Comparison of ENCODE assay signal across 25 cellular contexts in the genomic region with DNA sequence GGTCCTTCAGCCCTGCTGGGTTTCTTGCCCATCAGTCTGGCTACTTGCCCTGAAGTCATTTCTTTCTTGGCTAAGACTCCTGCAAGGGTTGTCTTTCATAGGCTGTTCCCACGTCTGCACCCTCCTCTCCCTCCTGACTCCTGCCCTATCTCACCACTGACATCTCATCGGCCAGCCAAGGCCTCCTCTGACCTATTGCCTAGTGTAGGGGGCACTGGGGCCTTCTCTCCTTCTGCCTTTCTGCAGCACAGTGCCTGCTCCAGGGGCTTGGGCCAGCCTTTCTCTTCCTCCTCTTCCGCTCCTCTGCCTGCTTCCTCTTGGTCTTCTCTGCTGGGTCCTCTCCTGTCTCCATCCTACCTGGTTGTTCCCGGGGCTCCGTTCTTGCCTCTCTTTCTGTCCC. TPM values are rescaled to one million over a fixed set of nuclear protein-coding genes. Genes with fewer than 3 reads are reported as not detected.
"Had no signal": no experiment of that assay in that cellular context is flagged by ENCODE, and none has a peak within 500 bp of the region (broad histone marks: within the 10 kb centered on the region; RNA-seq: fewer than 3 reads in every experiment).

No MANE protein-coding gene starts in this region.

- H2AFZ ChIP-seq: hepatocyte had no signal

- ATAC-seq: activated CD8-positive, alpha-beta T cell treated with anti-CD3 and anti-CD28 coated beads for 36 hours; activated T-cell treated with anti-CD3 and anti-CD28 coated beads, Interleukin-2, amount 50 U/mL, for 72 hours; foreskin keratinocyte; naive thymus-derived CD8-positive, alpha-beta T cell had no signal

- H3K27ac ChIP-seq: epithelial cell of prostate, foreskin keratinocyte, hepatocyte, stomach had no signal

- H3K36me3 Mint-ChIP-seq: activated naive CD8-positive, alpha-beta T cell; naive thymus-derived CD8-positive, alpha-beta T cell had no signal

- H3K27ac Mint-ChIP-seq: activated CD8-positive, alpha-beta T cell treated with anti-CD3 and anti-CD28 coated beads for 36 hours; activated naive CD8-positive, alpha-beta T cell; activated T-cell treated with anti-CD3 and anti-CD28 coated beads, Interleukin-2, amount 50 U/mL, for 72 hours; endodermal cell had no signal

- H3K9me3 Mint-ChIP-seq: activated CD8-positive, alpha-beta T cell treated with anti-CD3 and anti-CD28 coated beads for 36 hours; activated T-cell treated with anti-CD3 and anti-CD28 coated beads, Interleukin-2, amount 50 U/mL, for 72 hours; endodermal cell; naive thymus-derived CD8-positive, alpha-beta T cell had no signal

- FAIRE-seq: bronchial epithelial cell had no signal

- DNase-seq: activated CD4-positive, alpha-beta T cell treated with anti-CD3 and anti-CD28 coated beads for 48 hours; activated CD8-positive, alpha-beta T cell treated with anti-CD3 and anti-CD28 coated beads for 36 hours; activated gamma-delta T cell treated with Interleukin-2 at 50 U/mL for 16 hours; activated T-cell treated with anti-CD3 and anti-CD28 coated beads, Interleukin-2, amount 50 U/mL, for 72 hours; cerebellar nuclear complex; dermis blood vessel endothelial cell; endodermal cell; foreskin keratinocyte; mesenchymal stem cell; naive thymus-derived CD8-positive, alpha-beta T cell; nucleus accumbens; retina; stimulated activated CD4-positive, alpha-beta T cell treated with anti-CD3 and anti-CD28 coated beads, Interleukin-2, amount 100 ng/mL, for 24 hours; stomach; T-helper 2 cell; trophoblast cell had no signal

- H3K4me2 ChIP-seq: hepatocyte had no signal

- H3K4me3 Mint-ChIP-seq: activated CD8-positive, alpha-beta T cell treated with anti-CD3 and anti-CD28 coated beads for 36 hours; activated naive CD8-positive, alpha-beta T cell; activated T-cell treated with anti-CD3 and anti-CD28 coated beads, Interleukin-2, amount 50 U/mL, for 72 hours; endodermal cell; naive thymus-derived CD8-positive, alpha-beta T cell had no signal

- H3K27me3 ChIP-seq: foreskin keratinocyte, hepatocyte had no signal

- H3K79me2 ChIP-seq: hepatocyte had no signal

- H3K4me3 ChIP-seq: hepatocyte, stomach had no signal

RNA-seq across cellular contexts. Expression of gene NT5DC4, which starts 9.9 kb away (rescaled TPM):
- total RNA-seq: activated CD8-positive, alpha-beta T cell treated with anti-CD3 and anti-CD28 coated beads for 36 hours; bronchial epithelial cell; dermis blood vessel endothelial cell; endodermal cell; fibroblast of lung; naive thymus-derived CD8-positive, alpha-beta T cell; posterior vena cava; skeletal muscle tissue; stomach; temporal lobe had no signal
- polyA plus RNA-seq: fibroblast of lung; liver; naive thymus-derived CD8-positive, alpha-beta T cell; stomach had no signal

RNA-seq across cellular contexts. Expression of gene CKAP2L, which starts 53.5 kb away (rescaled TPM):
- total RNA-seq: naive thymus-derived CD8-positive, alpha-beta T cell had no signal
- polyA plus RNA-seq: naive thymus-derived CD8-positive, alpha-beta T cell had no signal
